9 cellular contexts compared by ENCODE assay signal in genomic region chr6:15312500-15312899, GRCh38.
DNase-seq lines count a peak whose midpoint lies in the region; ATAC-seq and TF ChIP-seq lines count a peak whose summit lies in the region.
"Had no signal": no experiment of that assay in that cellular context is flagged by ENCODE, and none has a peak within 500 bp of the region (broad histone marks: within the 10 kb centered on the region; RNA-seq: fewer than 3 reads in every experiment).

No MANE protein-coding gene starts in this region.

- peaks cover 98% of the 10 kb centered on the region for H3K4me1 Mint-ChIP-seq in activated T-cell treated with anti-CD3 and anti-CD28 coated beads, Interleukin-2, amount 50 U/mL, for 72 hours (ENCODE audit: low read depth)
- H3K4me1 Mint-ChIP-seq in T-helper 1 cell treated with Interleukin-12 subunit alpha and Interleukin-12 subunit beta and Interleukin-4 antibody, amounts not matched to agents 30 μg/mL and 1 μg/mL, for 36 hours (ENCODE audit: low read depth): peaks cover 74% of the 10 kb centered on the region
- peaks cover 97% of the 10 kb centered on the region for H3K4me1 Mint-ChIP-seq in stimulated activated naive CD8-positive, alpha-beta T cell treated with anti-CD3 and anti-CD28 coated beads, Interleukin-15, amount 100 ng/mL, for 72 hours

- no peak overlapping the region for H3K4me3 ChIP-seq in fibroblast of mammary gland (ENCODE audit: control insufficient read depth, low read depth, low read length)

- H3K36me3 Mint-ChIP-seq in activated T-cell treated with anti-CD3 and anti-CD28 coated beads, Interleukin-2, amount 50 U/mL, for 72 hours (ENCODE audit: insufficient read depth in 2 of 2): peaks cover 3 to 11% of the 10 kb centered on the region in 2 donors
- H3K36me3 Mint-ChIP-seq in T-helper 1 cell treated with Interleukin-12 subunit alpha and Interleukin-12 subunit beta and Interleukin-4 antibody, amounts not matched to agents 30 μg/mL and 1 μg/mL, for 36 hours (ENCODE audit: low read depth): peaks cover 10% of the 10 kb centered on the region

- peak; percentile 49 to 59 for ATAC-seq in activated T-cell treated with anti-CD3 and anti-CD28 coated beads, Interleukin-2, amount 50 U/mL, for 72 hours (replicated peaks in 1 of 2)
- ATAC-seq in stimulated activated naive CD8-positive, alpha-beta T cell treated with anti-CD3 and anti-CD28 coated beads, Interleukin-15, amount 100 ng/mL, for 72 hours: peak; percentile 48
- no peak for ATAC-seq in GM18868 (IDR thresholded peaks at IDR 0.05; ENCODE audit: unreplicated experiment)
- no peak for ATAC-seq in HG03097 (IDR thresholded peaks at IDR 0.05; ENCODE audit: low FRiP score, unreplicated experiment)

- no peaks in the 10 kb centered on the region for H3K27me3 Mint-ChIP-seq in activated T-cell treated with anti-CD3 and anti-CD28 coated beads, Interleukin-2, amount 50 U/mL, for 72 hours (ENCODE audit: low read depth)
- no peaks in the 10 kb centered on the region for H3K27me3 Mint-ChIP-seq in T-helper 1 cell treated with Interleukin-12 subunit alpha and Interleukin-12 subunit beta and Interleukin-4 antibody, amounts not matched to agents 30 μg/mL and 1 μg/mL, for 36 hours (ENCODE audit: low read depth)
- H3K27me3 Mint-ChIP-seq in stimulated activated naive CD8-positive, alpha-beta T cell treated with anti-CD3 and anti-CD28 coated beads, Interleukin-15, amount 100 ng/mL, for 72 hours: no peaks in the 10 kb centered on the region

- peak overlapping the region; percentile 26 to 37 for H3K4me3 Mint-ChIP-seq in activated T-cell treated with anti-CD3 and anti-CD28 coated beads, Interleukin-2, amount 50 U/mL, for 72 hours
- peak overlapping the region; percentile 35 for H3K4me3 Mint-ChIP-seq in T-helper 1 cell treated with Interleukin-12 subunit alpha and Interleukin-12 subunit beta and Interleukin-4 antibody, amounts not matched to agents 30 μg/mL and 1 μg/mL, for 36 hours
- peak overlapping the region; percentile 20 to 57 for H3K4me3 Mint-ChIP-seq in stimulated activated naive CD8-positive, alpha-beta T cell treated with anti-CD3 and anti-CD28 coated beads, Interleukin-15, amount 100 ng/mL, for 72 hours

- peak overlapping the region; percentile 4 for H3K27ac Mint-ChIP-seq in activated T-cell treated with anti-CD3 and anti-CD28 coated beads, Interleukin-2, amount 50 U/mL, for 72 hours
- peak overlapping the region; percentile 71 for H3K27ac Mint-ChIP-seq in T-helper 1 cell treated with Interleukin-12 subunit alpha and Interleukin-12 subunit beta and Interleukin-4 antibody, amounts not matched to agents 30 μg/mL and 1 μg/mL, for 36 hours
- peak overlapping the region; percentile 3 to 85 for H3K27ac Mint-ChIP-seq in stimulated activated naive CD8-positive, alpha-beta T cell treated with anti-CD3 and anti-CD28 coated beads, Interleukin-15, amount 100 ng/mL, for 72 hours

- DNase-seq in activated T-cell treated with anti-CD3 and anti-CD28 coated beads, Interleukin-2, amount 50 U/mL, for 72 hours: no peak
- DNase-seq in activated T-cell treated with anti-CD3 and anti-CD28 coated beads, Interleukin-2, amount 50 U/mL, for 1 hour: no peak
- DNase-seq in fibroblast of mammary gland (ENCODE audit: low read depth) (peak; percentile 43), NCI-H2029 (lab: John Stamatoyannopoulos, UW) (no peak)
- no peak for DNase-seq in stimulated activated naive CD8-positive, alpha-beta T cell treated with anti-CD3 and anti-CD28 coated beads, Interleukin-15, amount 100 ng/mL, for 72 hours
- DNase-seq: effector CD8-positive, alpha-beta T cell had no signal

- no peak for TF ChIP-seq CTCF in fibroblast of mammary gland (conservative IDR thresholded peaks at IDR 0.05; ENCODE audit: control insufficient read depth, insufficient read depth, low read depth, low read length)

- H3K9me3 Mint-ChIP-seq in activated T-cell treated with anti-CD3 and anti-CD28 coated beads, Interleukin-2, amount 50 U/mL, for 72 hours: no peaks in the 10 kb centered on the region
- H3K9me3 Mint-ChIP-seq in T-helper 1 cell treated with Interleukin-12 subunit alpha and Interleukin-12 subunit beta and Interleukin-4 antibody, amounts not matched to agents 30 μg/mL and 1 μg/mL, for 36 hours: no peaks in the 10 kb centered on the region
- no peaks in the 10 kb centered on the region for H3K9me3 Mint-ChIP-seq in stimulated activated naive CD8-positive, alpha-beta T cell treated with anti-CD3 and anti-CD28 coated beads, Interleukin-15, amount 100 ng/mL, for 72 hours

Comparison
In these comparisons a context has a peak if more than half of its experiments do, and no peak if none do; other contexts are left out.
1. ATAC-seq: peak in activated T-cell treated with anti-CD3 and anti-CD28 coated beads, Interleukin-2, amount 50 U/mL, for 72 hours (2 of 2) and stimulated activated naive CD8-positive, alpha-beta T cell treated with anti-CD3 and anti-CD28 coated beads, Interleukin-15, amount 100 ng/mL, for 72 hours (single experiment); none in GM18868 (single experiment) and HG03097 (single experiment).
2. H3K27ac Mint-ChIP-seq: peak in every context shown above with its lines; median percentile 71 in T-helper 1 cell treated with Interleukin-12 subunit alpha and Interleukin-12 subunit beta and Interleukin-4 antibody, amounts not matched to agents 30 μg/mL and 1 μg/mL, for 36 hours; 44 in stimulated activated naive CD8-positive, alpha-beta T cell treated with anti-CD3 and anti-CD28 coated beads, Interleukin-15, amount 100 ng/mL, for 72 hours; 4 in activated T-cell treated with anti-CD3 and anti-CD28 coated beads, Interleukin-2, amount 50 U/mL, for 72 hours.
3. Peak in every context shown above with its lines, with median percentiles within 50 percentile points of each other: H3K4me3 Mint-ChIP-seq.